Comparison of ENCODE assay signal across 9 cellular contexts in genomic region chr7:2979276-2979675, GRCh38.
DNase-seq lines count a peak whose midpoint lies in the region; ATAC-seq and TF ChIP-seq lines count a peak whose summit lies in the region.
"Had no signal": no experiment of that assay in that cellular context is flagged by ENCODE, and none has a peak within 500 bp of the region (broad histone marks: within the 10 kb centered on the region; RNA-seq: fewer than 3 reads in every experiment).

No MANE protein-coding gene starts in this region.

- peaks cover 0 to 19% (median 0%) of the 10 kb centered on the region in 11 experiments; a peak in 4 of 22 replicates for H4K20me1 ChIP-seq in BLaER1 treated with 17β-estradiol and CSF1 and Interleukin-3, amounts not matched to agents 10 nM and 100 nM
- H4K20me1 ChIP-seq in MM.1S (ENCODE audit: insufficient read depth, low read length): no peaks in the 10 kb centered on the region

- H3K27ac ChIP-seq in BLaER1 treated with 17β-estradiol and CSF1 and Interleukin-3, amounts not matched to agents 10 nM and 100 nM: no peak overlapping the region
- H3K27ac ChIP-seq in MM.1S (ENCODE audit: low read length) (peak overlapping the region; percentile 82; the same call in 1 of the 2 replicates), esophagus squamous epithelium (no peak overlapping the region), body of pancreas (no peak overlapping the region), stomach (no peak overlapping the region)

- peak overlapping the region in 4 of 11 experiments; percentile 8 to 40 (median 17); a peak in 6 of 22 replicates for H3K9ac ChIP-seq in BLaER1 treated with 17β-estradiol and CSF1 and Interleukin-3, amounts not matched to agents 10 nM and 100 nM
- H3K9ac ChIP-seq in MM.1S (ENCODE audit: low read length): peak overlapping the region; percentile 64

- H3K36me3 ChIP-seq in BLaER1 treated with 17β-estradiol and CSF1 and Interleukin-3, amounts not matched to agents 10 nM and 100 nM: peaks cover 0 to 11% (median 4%) of the 10 kb centered on the region in 11 experiments; a peak in 5 of 22 replicates
- H3K36me3 ChIP-seq in MM.1S (replicated peaks; ENCODE audit: insufficient read depth, low read length) (no peaks in the 10 kb centered on the region), esophagus squamous epithelium (no peaks in the 10 kb centered on the region), body of pancreas (replicated peaks in 1 of 2; ENCODE audit: insufficient read depth in 1 of 2, low read depth in 2 of 2) (no peaks in the 10 kb centered on the region), stomach (no peaks in the 10 kb centered on the region)

- 56 to 71% methylated on average over 12 of the region's 12 CpGs for WGBS in esophagus squamous epithelium, 2 donors
- 37 to 39% methylated on average over 12 of the region's 12 CpGs for WGBS in body of pancreas, 2 donors
- WGBS in stomach, 5 donors: 29 to 50% (median 38%) methylated on average over 12 of the region's 12 CpGs

- H3K4me2 ChIP-seq in BLaER1 treated with 17β-estradiol and CSF1 and Interleukin-3, amounts not matched to agents 10 nM and 100 nM: peak overlapping the region; percentile 81 to 93 (median 90)
- H3K4me2 ChIP-seq in MM.1S (ENCODE audit: low read depth, low read length): peak overlapping the region; percentile 100

- peaks cover 31 to 54% (median 47%) of the 10 kb centered on the region in 10 experiments for H3K4me1 ChIP-seq in BLaER1 treated with 17β-estradiol and CSF1 and Interleukin-3, amounts not matched to agents 10 nM and 100 nM
- H3K4me1 ChIP-seq in MM.1S (ENCODE audit: low read length) (peaks cover 15% of the 10 kb centered on the region), esophagus squamous epithelium (peaks cover 0 to 17% (median 3%) of the 10 kb centered on the region in 3 donors), body of pancreas (peaks cover 11% of the 10 kb centered on the region), stomach (peaks cover 0 to 17% (median 14%) of the 10 kb centered on the region in 4 donors)

- DNase-seq in MM.1S: peak; percentile 13
- no peak for DNase-seq in esophagus squamous epithelium (lab: John Stamatoyannopoulos, UW)
- no peak for DNase-seq in body of pancreas
- DNase-seq in NCI-H82 (lab: John Stamatoyannopoulos, UW): no peak
- DNase-seq in stomach: no peak
- DNase-seq in NCI-H69 (lab: John Stamatoyannopoulos, UW): no peak
- DNase-seq: NCI-H2107 had no signal

- TF ChIP-seq EP300 in stomach (IDR thresholded peaks at IDR 0.05): no peak

- peak; percentile 24 for ATAC-seq in GM18868 (IDR thresholded peaks at IDR 0.05; ENCODE audit: unreplicated experiment)
- no peak for ATAC-seq in body of pancreas

- peak; percentile 39 for TF ChIP-seq CTCF in MM.1S (IDR thresholded peaks at IDR 0.05; ENCODE audit: low read length)
- no peak for TF ChIP-seq CTCF in esophagus squamous epithelium (IDR thresholded peaks at IDR 0.05)
- TF ChIP-seq CTCF in body of pancreas (IDR thresholded peaks at IDR 0.05): no peak
- no peak for TF ChIP-seq CTCF in stomach (IDR thresholded peaks at IDR 0.05)

- peaks cover 6% of the 10 kb centered on the region; the same call in 1 of the 2 replicates for H3K79me2 ChIP-seq in MM.1S (ENCODE audit: low read length)

- no peaks in the 10 kb centered on the region for H3K9me2 ChIP-seq in MM.1S (replicated peaks; ENCODE audit: insufficient read depth, low read length)

- H3F3A ChIP-seq in MM.1S (ENCODE audit: insufficient read depth, low read length): peaks cover 19% of the 10 kb centered on the region

- intact Hi-C loops in esophagus squamous epithelium (cut with DNase I): no loop called here
- intact Hi-C loops in body of pancreas (cut with DNase I): no loop called here
- intact Hi-C loops in stomach (cut with DNase I; ENCODE audit: low total_unique reads): no loop called here

- TF ChIP-seq POLR2A in esophagus squamous epithelium (IDR thresholded peaks at IDR 0.05) (no peak), body of pancreas (IDR thresholded peaks at IDR 0.05) (no peak), stomach (IDR thresholded peaks at IDR 0.05) (no peak)

- H3K27me3 ChIP-seq in BLaER1 treated with 17β-estradiol and CSF1 and Interleukin-3, amounts not matched to agents 10 nM and 100 nM: peaks cover 0 to 32% (median 10%) of the 10 kb centered on the region in 11 experiments; a peak in 14 of 22 replicates
- H3K27me3 ChIP-seq in MM.1S (replicated peaks; ENCODE audit: insufficient read depth, low read length) (no peaks in the 10 kb centered on the region), esophagus squamous epithelium (peaks cover 0 to 55% (median 0%) of the 10 kb centered on the region in 4 donors), body of pancreas (no peaks in the 10 kb centered on the region), stomach (peaks cover 4 to 46% (median 10%) of the 10 kb centered on the region in 3 donors)

- H3K9me3 ChIP-seq in BLaER1 treated with 17β-estradiol and CSF1 and Interleukin-3, amounts not matched to agents 10 nM and 100 nM (replicated peaks in 1 of 11): peaks cover 5 to 15% (median 10%) of the 10 kb centered on the region in 11 experiments; a peak in 19 of 22 replicates
- H3K9me3 ChIP-seq in MM.1S (replicated peaks; ENCODE audit: insufficient read depth, low read length): no peaks in the 10 kb centered on the region
- H3K9me3 ChIP-seq in esophagus squamous epithelium: no peaks in the 10 kb centered on the region
- no peaks in the 10 kb centered on the region for H3K9me3 ChIP-seq in body of pancreas
- no peaks in the 10 kb centered on the region for H3K9me3 ChIP-seq in stomach

- H3K4me3 ChIP-seq in BLaER1 treated with 17β-estradiol and CSF1 and Interleukin-3, amounts not matched to agents 10 nM and 100 nM: peak overlapping the region in 1 of 10 experiments; percentile 25; a peak in 3 of 20 replicates
- H3K4me3 ChIP-seq in MM.1S (ENCODE audit: low read length) (peak overlapping the region; percentile 67), esophagus squamous epithelium (peak overlapping the region in 3 of 4 donors; percentile 10 to 41 (median 16)), body of pancreas (no peak overlapping the region), stomach (peak overlapping the region in 2 of 4 donors; percentile 32 to 37)

- peak overlapping the region; percentile 42 for H2AFZ ChIP-seq in MM.1S (ENCODE audit: low read length)

Comparison
In these comparisons a context has a peak if more than half of its experiments do, and no peak if none do; other contexts are left out.
1. H3K4me3 ChIP-seq: peak in MM.1S (single experiment) and esophagus squamous epithelium (3 of 4); none in body of pancreas (0 of 2).